Comparison of ENCODE assay signal across 20 cellular contexts in the genomic region with DNA sequence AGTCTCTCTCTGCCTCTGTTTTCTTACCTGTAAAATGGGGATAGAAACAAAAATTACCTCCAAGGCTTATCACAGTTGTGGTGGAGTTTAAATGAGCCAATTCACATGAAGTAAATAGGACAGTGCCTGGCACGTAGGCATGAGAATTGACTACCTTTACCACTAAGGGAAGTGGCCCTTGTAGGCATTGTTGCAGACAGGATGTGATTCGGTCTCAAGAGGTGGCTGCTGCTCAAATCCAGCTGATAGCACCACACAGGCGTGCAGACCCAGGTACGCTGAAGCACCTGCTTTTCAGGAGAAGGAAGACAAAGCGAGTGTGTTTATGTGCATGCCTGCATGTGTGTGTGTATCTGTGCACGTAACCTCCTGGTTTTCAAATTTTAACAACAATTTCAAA.
DNase-seq lines count a peak whose midpoint lies in the region; ATAC-seq, FAIRE-seq and TF ChIP-seq lines count a peak whose summit lies in the region.
"Had no signal": no experiment of that assay in that cellular context is flagged by ENCODE, and none has a peak within 500 bp of the region (broad histone marks: within the 10 kb centered on the region; RNA-seq: fewer than 3 reads in every experiment).

No MANE protein-coding gene starts in this region.

- TF ChIP-seq POLR2A in HepG2 (IDR thresholded peaks at IDR 0.05; ENCODE audit: insufficient read depth in 1 of 2, low read depth in 2 of 2, low read length in 2 of 2): no peak
- TF ChIP-seq POLR2A in right lobe of liver (IDR thresholded peaks at IDR 0.05): no peak

- peaks cover 25% of the 10 kb centered on the region for H3K27me3 Mint-ChIP-seq in activated T-helper 17 cell treated with anti-CD3 and anti-CD28 coated beads, Interleukin-2, amount 50 U/mL, for 72 hours
- peaks cover 30% of the 10 kb centered on the region for H3K27me3 Mint-ChIP-seq in Caco-2 (ENCODE audit: insufficient read depth, unreplicated experiment)

- no peaks in the 10 kb centered on the region for H3K79me2 ChIP-seq in HepG2 (ENCODE audit: insufficient read depth, low read length)

- H3K9me3 ChIP-seq in HepG2 (ENCODE audit: low read length) (no peaks in the 10 kb centered on the region), right lobe of liver (no peaks in the 10 kb centered on the region), Caco-2 (no peaks in the 10 kb centered on the region), tibial artery (no peaks in the 10 kb centered on the region)

- H3K4me1 Mint-ChIP-seq in activated T-helper 17 cell treated with anti-CD3 and anti-CD28 coated beads, Interleukin-2, amount 50 U/mL, for 72 hours: peaks cover 4% of the 10 kb centered on the region
- H3K4me1 Mint-ChIP-seq in Caco-2 (ENCODE audit: low read depth, unreplicated experiment): peaks cover 9% of the 10 kb centered on the region
- H3K4me1 Mint-ChIP-seq: IgD-negative memory B cell had no signal

- no peak overlapping the region for H3K4me3 Mint-ChIP-seq in activated T-helper 17 cell treated with anti-CD3 and anti-CD28 coated beads, Interleukin-2, amount 50 U/mL, for 72 hours
- H3K4me3 Mint-ChIP-seq in Caco-2 (ENCODE audit: unreplicated experiment): no peak overlapping the region
- H3K4me3 Mint-ChIP-seq: CD4-positive, CD25-positive, alpha-beta regulatory T cell had no signal

- in situ Hi-C loops in HepG2 (cut with HindIII; ENCODE audit: extremely low pct_ligation_motif_present, low pct_unique_long_range_greater_than_20kb): no loop called here

- H4K20me1 ChIP-seq in HepG2 (ENCODE audit: insufficient read depth, low read length): no peaks in the 10 kb centered on the region

- no peak overlapping the region for H3K9ac ChIP-seq in HepG2 (ENCODE audit: insufficient read depth, low read depth, low read length)

- H3K36me3 Mint-ChIP-seq in activated T-helper 17 cell treated with anti-CD3 and anti-CD28 coated beads, Interleukin-2, amount 50 U/mL, for 72 hours (ENCODE audit: low read depth): no peaks in the 10 kb centered on the region
- H3K36me3 Mint-ChIP-seq in Caco-2 (ENCODE audit: insufficient read depth, unreplicated experiment): no peaks in the 10 kb centered on the region
- H3K36me3 Mint-ChIP-seq: CD4-positive, CD25-positive, alpha-beta regulatory T cell had no signal

- H3K27ac ChIP-seq in HepG2 (ENCODE audit: extremely low read length, insufficient read depth, low read length): no peak overlapping the region
- H3K27ac ChIP-seq in right lobe of liver: no peak overlapping the region
- H3K27ac ChIP-seq in tibial artery: no peak overlapping the region
- H3K27ac ChIP-seq: SK-N-MC had no signal

- 7% methylated on average over 6 of the region's 6 CpGs for WGBS in HepG2 (ENCODE audit: low lambda C conversion rate)
- WGBS in right lobe of liver (ENCODE audit: insufficient coverage, low coverage, low lambda C conversion rate, missing lambda C conversion rate): 54% methylated on average over 3 of the region's 6 CpGs

- no peak overlapping the region for H3K4me3 ChIP-seq in HepG2 (replicated peaks in 1 of 3; ENCODE audit: insufficient read depth in 1 of 3, low read depth in 2 of 3, low read length in 3 of 3)
- no peak overlapping the region for H3K4me3 ChIP-seq in right lobe of liver
- no peak overlapping the region for H3K4me3 ChIP-seq in Caco-2 (ENCODE audit: low read depth, low read length)
- H3K4me3 ChIP-seq in tibial artery: no peak overlapping the region
- H3K4me3 ChIP-seq: SK-N-MC had no signal

- H2AFZ ChIP-seq in HepG2 (ENCODE audit: low read length): no peak overlapping the region

- no peak for TF ChIP-seq CTCF in HepG2 (CRISPR knock-in tag; IDR thresholded peaks at IDR 0.05)
- no peak for TF ChIP-seq CTCF in right lobe of liver (IDR thresholded peaks at IDR 0.05)
- TF ChIP-seq CTCF in Caco-2 (IDR thresholded peaks at IDR 0.05; ENCODE audit: insufficient read depth in 1 of 2, low read depth in 1 of 2, low read length in 1 of 2, severe bottlenecking in 1 of 2, unreplicated experiment in 1 of 2): no peak
- no peak for TF ChIP-seq CTCF in tibial artery (IDR thresholded peaks at IDR 0.05)

- TF ChIP-seq RAD21 in HepG2 (CRISPR knock-in tag; IDR thresholded peaks at IDR 0.05): no peak

- CTCF ChIA-PET in HepG2 (lab: Yijun Ruan, JAX; ENCODE audit: low intra/inter-chr PET ratio, low total read pairs): no interaction called here
- CTCF ChIA-PET in Caco-2 (lab: Charles Lee): no interaction called here

- H3K27me3 ChIP-seq in HepG2 (ENCODE audit: control insufficient read depth in 1 of 2, insufficient read depth in 2 of 2, low read length in 2 of 2): peaks cover 0 to 23% of the 10 kb centered on the region in 2 experiments; a peak in 2 of 5 replicates
- no peaks in the 10 kb centered on the region for H3K27me3 ChIP-seq in right lobe of liver
- H3K27me3 ChIP-seq in Caco-2 (replicated peaks; ENCODE audit: control insufficient read depth, insufficient read depth, low read length): no peaks in the 10 kb centered on the region; the same call in none of the 2 replicates
- H3K27me3 ChIP-seq in tibial artery: peaks cover 0 to 5% of the 10 kb centered on the region in 2 donors

- ATAC-seq in HepG2 (no peak), right lobe of liver (no peak)
- peak; percentile 69 for ATAC-seq in activated T-helper 17 cell treated with anti-CD3 and anti-CD28 coated beads, Interleukin-2, amount 50 U/mL, for 72 hours (replicated peaks)

- peaks cover 4% of the 10 kb centered on the region for H3K9me3 Mint-ChIP-seq in activated T-helper 17 cell treated with anti-CD3 and anti-CD28 coated beads, Interleukin-2, amount 50 U/mL, for 72 hours
- peaks cover 13% of the 10 kb centered on the region for H3K9me3 Mint-ChIP-seq in Caco-2 (ENCODE audit: unreplicated experiment)

- H3K4me1 ChIP-seq in HepG2 (ENCODE audit: insufficient read depth, low read length) (no peaks in the 10 kb centered on the region), right lobe of liver (no peaks in the 10 kb centered on the region), Caco-2 (no peaks in the 10 kb centered on the region), tibial artery (no peaks in the 10 kb centered on the region)

- H3K36me3 ChIP-seq in HepG2 (replicated peaks in 1 of 2; ENCODE audit: control insufficient read depth in 1 of 2, insufficient read depth in 2 of 2, low read length in 2 of 2) (no peaks in the 10 kb centered on the region), right lobe of liver (no peaks in the 10 kb centered on the region), Caco-2 (ENCODE audit: control insufficient read depth, insufficient read depth, low read length) (no peaks in the 10 kb centered on the region), tibial artery (peaks cover 0 to 25% (median 6%) of the 10 kb centered on the region in 3 donors)

- TF ChIP-seq EP300 in HepG2 (IDR thresholded peaks at IDR 0.05; ENCODE audit: low read depth in 2 of 2, low read length in 2 of 2): no peak
- TF ChIP-seq EP300 in HepG2 (CRISPR knock-in tag; IDR thresholded peaks at IDR 0.05; ENCODE audit: borderline replicate concordance): no peak

- DNase-seq in HepG2 (ENCODE audit: low spot score) (no peak), right lobe of liver (no peak), NCI-H2029 treated with DMSO at 0.1 percent for 48 hours (lab: John Stamatoyannopoulos, UW) (peak; percentile 87), Caco-2 (no peak), tibial artery (no peak), AML-193 (lab: John Stamatoyannopoulos, UW) (no peak)
- DNase-seq: COR-L47, DMS 273 treated with DMSO at 0.1 percent for 48 hours, GDM1, Karpas-422, MV-4-11, NCI-H1105 treated with DMSO at 0.1 percent for 48 hours, NCI-H2081 treated with DMSO at 0.1 percent for 48 hours, NCI-H524 treated with DMSO at 0.1 percent for 48 hours, SHP77 treated with DMSO at 0.1 percent for 48 hours, SW 1271 had no signal

- no TSS peak for BruUV-seq in HepG2 (replicated peaks; lab: Mats Ljungman, UMichigan)
- BruUV-seq in Caco-2 (replicated peaks; lab: Mats Ljungman, UMichigan): no TSS peak

- no peak overlapping the region for H3K4me2 ChIP-seq in HepG2 (ENCODE audit: low read depth, low read length)

- POLR2A ChIA-PET in HepG2 (lab: Yijun Ruan, JAX) (no interaction called here), Caco-2 (lab: Charles Lee) (no interaction called here)

- FAIRE-seq in HepG2 (lab: Jason Lieb, UNC): no peak

- H3K27ac Mint-ChIP-seq in activated T-helper 17 cell treated with anti-CD3 and anti-CD28 coated beads, Interleukin-2, amount 50 U/mL, for 72 hours: peak overlapping the region; percentile 26
- no peak overlapping the region for H3K27ac Mint-ChIP-seq in Caco-2 (ENCODE audit: unreplicated experiment)

- intact Hi-C loops in HepG2 (cut with micrococcal nuclease; ENCODE audit: unreplicated experiment): no loop called here
- intact Hi-C loops in right lobe of liver (cut with DNase I): no loop called here
- intact Hi-C loops in Caco-2 (cut with micrococcal nuclease; ENCODE audit: unreplicated experiment): no loop called here
- intact Hi-C loops in tibial artery (cut with DNase I; ENCODE audit: low total_unique reads): no loop called here

TF ChIP-seq in HepG2, 621 proteins besides CTCF, POLR2A, EP300 and RAD21:
- no peak for TF ChIP-seq KLF16 (CRISPR knock-in tag; IDR thresholded peaks at IDR 0.05)
- TF ChIP-seq ZNF775 (CRISPR knock-in tag; IDR thresholded peaks at IDR 0.05; ENCODE audit: borderline replicate concordance): no peak
- TF ChIP-seq ZSCAN9 (CRISPR knock-in tag; IDR thresholded peaks at IDR 0.05; ENCODE audit: borderline replicate concordance): no peak
- no peak for TF ChIP-seq MXD3 (CRISPR knock-in tag; IDR thresholded peaks at IDR 0.05)
- no peak for TF ChIP-seq NR2F6 (IDR thresholded peaks at IDR 0.05)
- no peak for TF ChIP-seq NR2F6 (CRISPR knock-in tag; IDR thresholded peaks at IDR 0.05)
- peak; percentile 38; the same call in 1 of the 2 replicates for TF ChIP-seq ZNF629 (CRISPR knock-in tag; conservative IDR thresholded peaks at IDR 0.05)
